In the genomic region with DNA sequence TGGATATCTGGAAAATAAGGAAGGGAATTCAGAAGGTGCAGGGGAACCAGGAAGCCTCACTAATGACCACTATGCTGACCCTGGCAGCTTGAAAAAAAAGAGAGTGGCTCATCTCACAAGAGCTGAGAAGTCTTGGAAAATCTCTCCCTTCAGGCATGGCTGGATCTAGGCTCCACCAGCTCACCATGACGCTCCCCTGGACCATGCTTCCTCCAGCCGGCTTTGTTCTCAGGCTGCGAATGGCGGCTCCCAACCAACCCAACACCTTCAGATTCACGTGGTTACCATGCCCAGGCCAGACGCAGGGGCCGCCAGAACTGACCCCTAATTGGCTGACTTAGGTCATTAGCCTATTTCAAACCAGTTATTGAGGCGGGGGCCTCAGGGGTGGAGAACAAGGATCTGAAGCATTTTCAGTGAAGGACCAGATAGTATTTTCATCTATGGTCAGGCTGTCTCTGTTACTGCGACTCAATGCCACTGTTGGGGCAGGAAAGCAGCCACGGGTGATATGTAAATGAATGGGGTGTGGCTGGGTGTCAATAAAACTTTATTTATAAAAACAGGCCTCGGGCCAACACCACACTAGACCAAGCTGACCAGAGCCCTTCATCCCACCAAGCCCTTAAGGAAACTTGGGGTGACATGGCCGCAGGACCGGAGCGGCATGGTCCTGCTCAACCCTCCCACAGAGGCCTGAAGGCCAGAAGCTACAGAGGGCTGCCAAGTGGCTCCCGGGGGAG, we compare ENCODE assay signal across 29 cellular contexts.
"Had no signal": no experiment of that assay in that cellular context is flagged by ENCODE, and none has a peak within 500 bp of the region (broad histone marks: within the 10 kb centered on the region; RNA-seq: fewer than 3 reads in every experiment).

No MANE protein-coding gene starts in this region.

- H3K27me3 Mint-ChIP-seq: activated CD4-positive, alpha-beta memory T cell treated with anti-CD3 and anti-CD28 coated beads for 36 hours; activated CD4-positive, alpha-beta T cell treated with anti-CD3 and anti-CD28 coated beads for 36 hours; activated CD4-positive, alpha-beta T cell treated with anti-CD3 and anti-CD28 coated beads, Interleukin-2, amount 10 ng/mL, durations not matched to agents 24 days and 14 days; activated CD8-positive, alpha-beta memory T cell treated with anti-CD3 and anti-CD28 coated beads, Interleukin-2, amount 10 ng/mL, durations not matched to agents 7 days and 5 days; activated naive CD8-positive, alpha-beta T cell had no signal

- DNase-seq: activated CD4-positive, alpha-beta memory T cell treated with anti-CD3 and anti-CD28 coated beads for 36 hours; activated CD4-positive, alpha-beta T cell treated with anti-CD3 and anti-CD28 coated beads for 36 hours; activated CD4-positive, alpha-beta T cell treated with anti-CD3 and anti-CD28 coated beads, Interleukin-2, amount 10 ng/mL, durations not matched to agents 24 days and 14 days; activated CD4-positive, CD25-positive, alpha-beta regulatory T cell; activated CD4-positive, CD25-positive, alpha-beta regulatory T cell treated with anti-CD3 and anti-CD28 coated beads, Interleukin-2, amount 50 U/mL, for 72 hours; activated CD8-positive, alpha-beta memory T cell treated with anti-CD3 and anti-CD28 coated beads, Interleukin-2, amount 10 ng/mL, durations not matched to agents 7 days and 5 days; activated CD8-positive, alpha-beta memory T cell treated with anti-CD3 and anti-CD28 coated beads, Interleukin-2, amount 50 U/mL, for 4 hours; activated CD8-positive, alpha-beta T cell treated with anti-CD3 and anti-CD28 coated beads, Interleukin-2, amount 10 ng/mL, durations not matched to agents 7 days and 5 days; activated effector memory CD4-positive, alpha-beta T cell treated with anti-CD3 and anti-CD28 coated beads, Interleukin-2, amount 50 U/mL, for 16 hours; activated naive CD4-positive, alpha-beta T cell treated with anti-CD3 and anti-CD28 coated beads for 36 hours; activated T-cell treated with anti-CD3 and anti-CD28 coated beads, Interleukin-2, amount 50 U/mL, for 1 hour; activated T-cell treated with anti-CD3 and anti-CD28 coated beads, Interleukin-2, amount 50 U/mL, for 48 hours; amniotic stem cell; anterior cingulate cortex; body of pancreas; central memory CD4-positive, alpha-beta T cell; cerebellar nuclear complex; colonic mucosa; effector CD8-positive, alpha-beta T cell; foreskin fibroblast; T-helper 2 cell had no signal

- ATAC-seq: activated CD4-positive, alpha-beta T cell treated with anti-CD3 and anti-CD28 coated beads for 36 hours; activated CD8-positive, alpha-beta memory T cell treated with anti-CD3 and anti-CD28 coated beads, Interleukin-2, amount 10 ng/mL, durations not matched to agents 7 days and 5 days; activated CD8-positive, alpha-beta T cell treated with anti-CD3 and anti-CD28 coated beads, Interleukin-2, amount 10 ng/mL, durations not matched to agents 7 days and 5 days; body of pancreas; heart right ventricle had no signal

- H3K36me3 ChIP-seq: colonic mucosa, heart right ventricle had no signal

- H3K4me1 Mint-ChIP-seq: activated CD4-positive, alpha-beta T cell treated with anti-CD3 and anti-CD28 coated beads for 36 hours; activated CD4-positive, alpha-beta T cell treated with anti-CD3 and anti-CD28 coated beads, Interleukin-2, amount 10 ng/mL, durations not matched to agents 24 days and 14 days had no signal

- H3K4me3 ChIP-seq: body of pancreas, colonic mucosa, heart right ventricle had no signal

- FAIRE-seq: endometrium, endothelial cell of umbilical vein, frontal cortex had no signal

- H3K4me3 Mint-ChIP-seq: activated CD4-positive, alpha-beta memory T cell treated with anti-CD3 and anti-CD28 coated beads for 36 hours; activated CD4-positive, alpha-beta T cell treated with anti-CD3 and anti-CD28 coated beads for 36 hours; activated CD4-positive, alpha-beta T cell treated with anti-CD3 and anti-CD28 coated beads, Interleukin-2, amount 10 ng/mL, durations not matched to agents 24 days and 14 days; activated CD8-positive, alpha-beta memory T cell treated with anti-CD3 and anti-CD28 coated beads, Interleukin-2, amount 10 ng/mL, durations not matched to agents 7 days and 5 days; activated CD8-positive, alpha-beta T cell treated with anti-CD3 and anti-CD28 coated beads, Interleukin-2, amount 10 ng/mL, durations not matched to agents 7 days and 5 days; activated naive CD4-positive, alpha-beta T cell treated with anti-CD3 and anti-CD28 coated beads for 36 hours; activated naive CD8-positive, alpha-beta T cell; activated T-helper 1 cell treated with anti-CD3 and anti-CD28 coated beads, Interleukin-12 subunit alpha, Interleukin-12 subunit beta, Interleukin-2, Interleukin-4 antibody, amounts not matched to agents 30 ng/mL and 10 ng/mL and 1 ng/mL, durations not matched to agents 14 hours and 24 hours and 36 hours had no signal

- H3K9me3 Mint-ChIP-seq: activated CD4-positive, alpha-beta memory T cell treated with anti-CD3 and anti-CD28 coated beads for 36 hours; activated CD4-positive, alpha-beta T cell treated with anti-CD3 and anti-CD28 coated beads, Interleukin-2, amount 10 ng/mL, durations not matched to agents 24 days and 14 days; activated naive CD4-positive, alpha-beta T cell treated with anti-CD3 and anti-CD28 coated beads for 36 hours; activated T-helper 1 cell treated with anti-CD3 and anti-CD28 coated beads, Interleukin-12 subunit alpha, Interleukin-12 subunit beta, Interleukin-2, Interleukin-4 antibody, amounts not matched to agents 30 ng/mL and 10 ng/mL and 1 ng/mL, durations not matched to agents 14 hours and 24 hours and 36 hours; activated T-helper 2 cell treated with anti-CD3 and anti-CD28 coated beads, Interferon-gamma antibody, Interleukin-2, Interleukin-4, amounts not matched to agents 10 μg/mL and 5 μg/mL and 100 μg/mL, durations not matched to agents 14 hours and 24 hours and 36 hours had no signal

- H3K27ac ChIP-seq: body of pancreas, colonic mucosa, epithelial cell of prostate, heart right ventricle had no signal

- H3K27me3 ChIP-seq: body of pancreas, colonic mucosa had no signal

- H3K9me3 ChIP-seq: body of pancreas, colonic mucosa had no signal

- H3K27ac Mint-ChIP-seq: activated CD4-positive, alpha-beta memory T cell treated with anti-CD3 and anti-CD28 coated beads for 36 hours; activated CD4-positive, alpha-beta T cell treated with anti-CD3 and anti-CD28 coated beads for 36 hours; activated CD4-positive, alpha-beta T cell treated with anti-CD3 and anti-CD28 coated beads, Interleukin-2, amount 10 ng/mL, durations not matched to agents 24 days and 14 days; activated CD8-positive, alpha-beta memory T cell treated with anti-CD3 and anti-CD28 coated beads, Interleukin-2, amount 10 ng/mL, durations not matched to agents 7 days and 5 days; activated CD8-positive, alpha-beta T cell treated with anti-CD3 and anti-CD28 coated beads, Interleukin-2, amount 10 ng/mL, durations not matched to agents 7 days and 5 days; activated naive CD4-positive, alpha-beta T cell treated with anti-CD3 and anti-CD28 coated beads for 36 hours; activated naive CD8-positive, alpha-beta T cell; activated T-helper 1 cell treated with anti-CD3 and anti-CD28 coated beads, Interleukin-12 subunit alpha, Interleukin-12 subunit beta, Interleukin-2, Interleukin-4 antibody, amounts not matched to agents 30 ng/mL and 10 ng/mL and 1 ng/mL, durations not matched to agents 14 hours and 24 hours and 36 hours; activated T-helper 2 cell treated with anti-CD3 and anti-CD28 coated beads, Interferon-gamma antibody, Interleukin-2, Interleukin-4, amounts not matched to agents 10 μg/mL and 5 μg/mL and 100 μg/mL, durations not matched to agents 14 hours and 24 hours and 36 hours had no signal

- H3K4me1 ChIP-seq: body of pancreas, colonic mucosa, heart right ventricle had no signal

- H3K36me3 Mint-ChIP-seq: activated CD4-positive, alpha-beta memory T cell treated with anti-CD3 and anti-CD28 coated beads for 36 hours; activated CD8-positive, alpha-beta memory T cell treated with anti-CD3 and anti-CD28 coated beads, Interleukin-2, amount 10 ng/mL, durations not matched to agents 7 days and 5 days had no signal
